Comparison of ENCODE assay signal across 9 cellular contexts in the genomic region with DNA sequence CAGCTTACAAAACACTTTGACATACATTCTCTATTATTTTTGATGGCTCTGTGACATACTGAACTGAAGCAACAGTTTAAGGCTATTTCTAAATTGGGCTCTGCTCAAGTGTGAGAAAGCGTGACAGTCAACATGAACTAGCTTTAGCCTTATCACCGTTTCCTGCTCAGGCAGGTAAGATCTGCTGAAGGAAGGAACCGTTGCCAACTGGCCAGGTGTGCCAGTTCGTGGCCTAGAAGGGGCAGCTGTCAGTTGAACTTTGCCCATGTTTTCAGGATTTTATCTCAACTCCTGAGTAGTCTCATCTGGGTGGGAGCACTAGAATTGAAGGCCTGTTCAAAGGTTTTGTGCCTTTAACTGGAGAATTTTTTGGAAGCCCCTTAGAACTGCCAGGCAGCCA.
DNase-seq lines count a peak whose midpoint lies in the region; ATAC-seq and TF ChIP-seq lines count a peak whose summit lies in the region.
"Had no signal": no experiment of that assay in that cellular context is flagged by ENCODE, and none has a peak within 500 bp of the region (broad histone marks: within the 10 kb centered on the region; RNA-seq: fewer than 3 reads in every experiment).

No MANE protein-coding gene starts in this region.

- no peak overlapping the region for H3K4me3 Mint-ChIP-seq in CD14-positive monocyte
- H3K4me3 Mint-ChIP-seq in memory B cell = peak overlapping the region; percentile 28

- no peaks in the 10 kb centered on the region for H3K36me3 ChIP-seq in RWPE2 (ENCODE audit: low read depth)

- TF ChIP-seq CTCF in CD14-positive monocyte (IDR thresholded peaks at IDR 0.05) = no peak
- no peak for TF ChIP-seq CTCF in RWPE2 (IDR thresholded peaks at IDR 0.05; ENCODE audit: poor library complexity, severe bottlenecking)

- H3K27ac ChIP-seq in RWPE2 (ENCODE audit: poor library complexity, severe bottlenecking) = peak overlapping the region; percentile 78

- no peaks in the 10 kb centered on the region for H3K9me3 ChIP-seq in RWPE2 (ENCODE audit: severe bottlenecking)

- H3K27ac Mint-ChIP-seq in CD14-positive monocyte (peak overlapping the region; percentile 23 to 90 (median 74)), memory B cell (peak overlapping the region; percentile 95)

- no peak overlapping the region for H3K4me3 ChIP-seq in RWPE2 (ENCODE audit: severe bottlenecking)
- H3K4me3 ChIP-seq: dorsolateral prefrontal cortex had no signal

- peak; percentile 33 for ATAC-seq in GM21723 (IDR thresholded peaks at IDR 0.05; ENCODE audit: unreplicated experiment)
- peak; percentile 37; the same call in 1 of the 3 replicates for ATAC-seq in RWPE2 (ENCODE audit: low read depth)
- peak; percentile 19 for ATAC-seq in memory B cell (ENCODE audit: low read depth)

- no peak for DNase-seq in CD14-positive monocyte (ENCODE audit: low spot score)
- DNase-seq in RWPE2 (ENCODE audit: low spot score) = no peak
- no peak for DNase-seq in memory B cell (ENCODE audit: low spot score in 2 of 2)
- no peak for DNase-seq in T1000 (lab: John Stamatoyannopoulos, UW)
- no peak for DNase-seq in SKM-1 (lab: John Stamatoyannopoulos, UW; ENCODE audit: unreplicated experiment)
- DNase-seq in kidney glomerular epithelial cell (lab: John Stamatoyannopoulos, UW) = no peak
- no peak for DNase-seq in OCI-M1 (lab: John Stamatoyannopoulos, UW)
- DNase-seq: dorsolateral prefrontal cortex had no signal

- peaks cover 41% of the 10 kb centered on the region for H3K4me1 ChIP-seq in RWPE2 (ENCODE audit: insufficient read depth, poor library complexity, severe bottlenecking)

- peaks cover 0 to 2% (median 0%) of the 10 kb centered on the region in 3 donors for H3K27me3 Mint-ChIP-seq in CD14-positive monocyte (ENCODE audit: low read depth in 3 of 3)
- H3K27me3 Mint-ChIP-seq in memory B cell = no peaks in the 10 kb centered on the region

- no peaks in the 10 kb centered on the region for H3K27me3 ChIP-seq in RWPE2 (ENCODE audit: insufficient read depth, poor library complexity, severe bottlenecking)
- H3K27me3 ChIP-seq: dorsolateral prefrontal cortex had no signal

- peaks cover 42% of the 10 kb centered on the region in 2 donors for H3K36me3 Mint-ChIP-seq in CD14-positive monocyte
- peaks cover 5% of the 10 kb centered on the region for H3K36me3 Mint-ChIP-seq in memory B cell

- intact Hi-C loops in CD14-positive monocyte (cut with micrococcal nuclease) = loop anchor here in 1 of 2 donors (10.0 kb wide), 1 partner anchor 74 kb away; no protein-coding TSS in a partner anchor

- peaks cover 74% of the 10 kb centered on the region for H3K4me1 Mint-ChIP-seq in CD14-positive monocyte
- peaks cover 71% of the 10 kb centered on the region for H3K4me1 Mint-ChIP-seq in memory B cell

- H3K9me3 Mint-ChIP-seq in CD14-positive monocyte = peaks cover 1 to 6% (median 3%) of the 10 kb centered on the region in 7 donors
- H3K9me3 Mint-ChIP-seq in memory B cell = no peaks in the 10 kb centered on the region
